In genomic region chr22:16591136-16591535, GRCh38 we compare ENCODE assay signal across 4 cellular contexts. TPM values are rescaled to one million over a fixed set of nuclear protein-coding genes. Genes with fewer than 3 reads are reported as not detected.
"Had no signal": no experiment of that assay in that cellular context is flagged by ENCODE, and none has a peak within 500 bp of the region (broad histone marks: within the 10 kb centered on the region; RNA-seq: fewer than 3 reads in every experiment).

No MANE protein-coding gene starts in this region.

RNA-seq across cellular contexts. Expression of gene CCT8L2, which starts 1.5 kb away (rescaled TPM):
- total RNA-seq: LHCN-M2, M059J, MCF 10A, NCI-H460 had no signal
